In the genomic region with DNA sequence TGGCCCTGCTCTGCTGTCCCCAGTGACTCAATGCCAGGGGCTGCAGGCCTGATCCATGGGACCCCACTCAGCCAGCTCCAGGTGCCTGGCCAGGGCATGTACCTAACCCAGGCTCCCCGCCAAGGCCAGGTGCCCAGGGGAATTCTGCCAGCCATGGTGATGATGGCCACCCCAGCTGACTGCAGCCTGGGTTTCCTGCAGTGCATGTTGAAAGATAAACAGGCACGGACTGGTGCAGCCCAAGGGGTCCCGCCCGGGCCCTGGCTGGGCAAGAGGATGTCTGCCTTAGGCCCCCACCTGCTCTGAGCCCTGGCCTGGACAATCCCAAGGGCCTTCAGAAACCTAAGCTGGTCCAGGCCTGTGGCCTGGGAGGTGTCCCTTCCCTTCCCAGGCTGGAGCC, we compare ENCODE assay signal across 9 cellular contexts. TPM values are rescaled to one million over a fixed set of nuclear protein-coding genes. Genes with fewer than 3 reads are reported as not detected.
DNase-seq lines count a peak whose midpoint lies in the region; ATAC-seq and TF ChIP-seq lines count a peak whose summit lies in the region.
"Had no signal": no experiment of that assay in that cellular context is flagged by ENCODE, and none has a peak within 500 bp of the region (broad histone marks: within the 10 kb centered on the region; RNA-seq: fewer than 3 reads in every experiment).

No MANE protein-coding gene starts in this region.

- TF ChIP-seq CTCF in BE2C (IDR thresholded peaks at IDR 0.05; ENCODE audit: low read depth, low read length) (no peak), HEK293 (tag by site-specific recombination; IDR thresholded peaks at IDR 0.05) (no peak), neural crest cell (conservative IDR thresholded peaks at IDR 0.05) (no peak)

- H3K9me3 ChIP-seq in BE2C (no peaks in the 10 kb centered on the region), HEK293 (ENCODE audit: control insufficient read depth, insufficient read depth, low read depth, low read length) (no peaks in the 10 kb centered on the region)

- peaks cover 38% of the 10 kb centered on the region for H3K4me1 Mint-ChIP-seq in central memory CD8-positive, alpha-beta T cell
- peaks cover 13% of the 10 kb centered on the region for H3K4me1 Mint-ChIP-seq in neural crest cell

- H3K27ac ChIP-seq in HEK293 (ENCODE audit: extremely low read depth, low read depth, low read length), result no peak overlapping the region

- peak overlapping the region; percentile 86 for H3K4me3 Mint-ChIP-seq in central memory CD8-positive, alpha-beta T cell
- peak overlapping the region; percentile 84 for H3K4me3 Mint-ChIP-seq in neural crest cell

- no peaks in the 10 kb centered on the region for H3K27me3 ChIP-seq in BE2C

- POLR2A ChIA-PET in HEK293 (lab: Yijun Ruan, JAX), result interaction anchor here (1.9 kb wide), 1 partner anchor 35 kb away, joined by 6 read pairs; a partner anchor contains a TSS

- H3K36me3 ChIP-seq in BE2C (peaks cover 5% of the 10 kb centered on the region), HEK293 (ENCODE audit: control insufficient read depth in 2 of 2, insufficient read depth in 1 of 2, low read length in 2 of 2) (peaks cover 0 to 4% of the 10 kb centered on the region in 2 experiments; a peak in 1 of 3 replicates)

- H3K4me1 ChIP-seq in BE2C, result peaks cover 27% of the 10 kb centered on the region
- peaks cover 2% of the 10 kb centered on the region; the same call in 1 of the 2 replicates for H3K4me1 ChIP-seq in HEK293 (ENCODE audit: control insufficient read depth, insufficient read depth, low read length)

- peaks cover 17% of the 10 kb centered on the region for H3K36me3 Mint-ChIP-seq in central memory CD8-positive, alpha-beta T cell (ENCODE audit: insufficient read depth)
- H3K36me3 Mint-ChIP-seq in neural crest cell (ENCODE audit: low read depth), result no peaks in the 10 kb centered on the region

- DNase-seq in BE2C (peak; percentile 63), neural crest cell (ENCODE audit: low read depth, low spot score) (no peak), NCI-H128 (lab: John Stamatoyannopoulos, UW; ENCODE audit: unreplicated experiment) (no peak)
- DNase-seq in central memory CD8-positive, alpha-beta T cell (ENCODE audit: low spot score in 2 of 2), result no peak
- DNase-seq in activated CD8-positive, alpha-beta memory T cell treated with anti-CD3 and anti-CD28 coated beads, Interleukin-2, amount 50 U/mL, for 4 hours, result no peak

- H3K4me3 ChIP-seq in BE2C (ENCODE audit: low read depth, low read length), result peak overlapping the region; percentile 49
- no peak overlapping the region for H3K4me3 ChIP-seq in HEK293 (ENCODE audit: low read depth, low read length)

- no peak for ATAC-seq in central memory CD8-positive, alpha-beta T cell (replicated peaks; ENCODE audit: extremely low read depth, poor library complexity, severe bottlenecking)
- ATAC-seq in HG03280 (IDR thresholded peaks at IDR 0.05; ENCODE audit: unreplicated experiment) (no peak), HG03095 (IDR thresholded peaks at IDR 0.05; ENCODE audit: unreplicated experiment) (no peak)
- ATAC-seq: Panc1 had no signal

- H3K27me3 Mint-ChIP-seq in central memory CD8-positive, alpha-beta T cell, result no peaks in the 10 kb centered on the region
- no peaks in the 10 kb centered on the region for H3K27me3 Mint-ChIP-seq in neural crest cell (ENCODE audit: low read depth)

- CTCF ChIA-PET in HEK293 (lab: Yijun Ruan, JAX), result interaction anchor here (0.7 to 5.8 kb wide), 13 partner anchors 8 to 240 kb away, joined by 3 to 86 read pairs (median 6); a partner anchor contains a TSS

- H3K9me3 Mint-ChIP-seq in central memory CD8-positive, alpha-beta T cell, result no peaks in the 10 kb centered on the region
- H3K9me3 Mint-ChIP-seq in neural crest cell, result no peaks in the 10 kb centered on the region

- peak overlapping the region; percentile 90 for H3K27ac Mint-ChIP-seq in central memory CD8-positive, alpha-beta T cell (ENCODE audit: low read depth)
- H3K27ac Mint-ChIP-seq in neural crest cell (ENCODE audit: unreplicated experiment), result no peak overlapping the region

TF ChIP-seq in HEK293, 187 proteins besides CTCF, POLR2A, EP300 and RAD21 (continues in another document):
- no peak for TF ChIP-seq ZNF140 (tag by site-specific recombination; IDR thresholded peaks at IDR 0.05)
- TF ChIP-seq SP2 (tag by site-specific recombination; IDR thresholded peaks at IDR 0.05), result no peak
- TF ChIP-seq ZBTB21 (tag by site-specific recombination; IDR thresholded peaks at IDR 0.05), result no peak
- no peak for TF ChIP-seq ZNF266 (tag by site-specific recombination; IDR thresholded peaks at IDR 0.05; ENCODE audit: low read depth)
- TF ChIP-seq ZNF596 (tag by site-specific recombination; IDR thresholded peaks at IDR 0.05), result no peak
- 0 out of 2 replicates have a peak, but pooled peaks have one; percentile 33 for TF ChIP-seq ZBTB48 (tag by site-specific recombination; IDR thresholded peaks at IDR 0.05)
- TF ChIP-seq ZNF138 (tag by site-specific recombination; IDR thresholded peaks at IDR 0.05; ENCODE audit: borderline replicate concordance), result no peak
- TF ChIP-seq SCRT2 (tag by site-specific recombination; IDR thresholded peaks at IDR 0.05), result no peak
- TF ChIP-seq, protein P1, sequence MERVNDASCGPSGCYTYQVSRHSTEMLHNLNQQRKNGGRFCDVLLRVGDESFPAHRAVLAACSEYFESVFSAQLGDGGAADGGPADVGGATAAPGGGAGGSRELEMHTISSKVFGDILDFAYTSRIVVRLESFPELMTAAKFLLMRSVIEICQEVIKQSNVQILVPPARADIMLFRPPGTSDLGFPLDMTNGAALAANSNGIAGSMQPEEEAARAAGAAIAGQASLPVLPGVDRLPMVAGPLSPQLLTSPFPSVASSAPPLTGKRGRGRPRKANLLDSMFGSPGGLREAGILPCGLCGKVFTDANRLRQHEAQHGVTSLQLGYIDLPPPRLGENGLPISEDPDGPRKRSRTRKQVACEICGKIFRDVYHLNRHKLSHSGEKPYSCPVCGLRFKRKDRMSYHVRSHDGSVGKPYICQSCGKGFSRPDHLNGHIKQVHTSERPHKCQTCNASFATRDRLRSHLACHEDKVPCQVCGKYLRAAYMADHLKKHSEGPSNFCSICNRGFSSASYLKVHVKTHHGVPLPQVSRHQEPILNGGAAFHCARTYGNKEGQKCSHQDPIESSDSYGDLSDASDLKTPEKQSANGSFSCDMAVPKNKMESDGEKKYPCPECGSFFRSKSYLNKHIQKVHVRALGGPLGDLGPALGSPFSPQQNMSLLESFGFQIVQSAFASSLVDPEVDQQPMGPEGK (tag by site-specific recombination; IDR thresholded peaks at IDR 0.05), result no peak
- TF ChIP-seq, protein P2, sequence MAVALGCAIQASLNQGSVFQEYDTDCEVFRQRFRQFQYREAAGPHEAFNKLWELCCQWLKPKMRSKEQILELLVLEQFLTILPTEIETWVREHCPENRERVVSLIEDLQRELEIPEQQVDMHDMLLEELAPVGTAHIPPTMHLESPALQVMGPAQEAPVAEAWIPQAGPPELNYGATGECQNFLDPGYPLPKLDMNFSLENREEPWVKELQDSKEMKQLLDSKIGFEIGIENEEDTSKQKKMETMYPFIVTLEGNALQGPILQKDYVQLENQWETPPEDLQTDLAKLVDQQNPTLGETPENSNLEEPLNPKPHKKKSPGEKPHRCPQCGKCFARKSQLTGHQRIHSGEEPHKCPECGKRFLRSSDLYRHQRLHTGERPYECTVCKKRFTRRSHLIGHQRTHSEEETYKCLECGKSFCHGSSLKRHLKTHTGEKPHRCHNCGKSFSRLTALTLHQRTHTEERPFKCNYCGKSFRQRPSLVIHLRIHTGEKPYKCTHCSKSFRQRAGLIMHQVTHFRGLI (tag by site-specific recombination; IDR thresholded peaks at IDR 0.05), result no peak
- TF ChIP-seq ZNF239 (tag by site-specific recombination; IDR thresholded peaks at IDR 0.05), result no peak
- TF ChIP-seq ZIC2 (tag by site-specific recombination; IDR thresholded peaks at IDR 0.05), result peak; percentile 76
- TF ChIP-seq ZNF701 (tag by site-specific recombination; IDR thresholded peaks at IDR 0.05), result no peak
- TF ChIP-seq ZNF121 (tag by site-specific recombination; IDR thresholded peaks at IDR 0.05), result no peak
- TF ChIP-seq TRIM28 (IDR thresholded peaks at IDR 0.05; ENCODE audit: borderline replicate concordance, low read length), result no peak
- TF ChIP-seq, protein P3, sequence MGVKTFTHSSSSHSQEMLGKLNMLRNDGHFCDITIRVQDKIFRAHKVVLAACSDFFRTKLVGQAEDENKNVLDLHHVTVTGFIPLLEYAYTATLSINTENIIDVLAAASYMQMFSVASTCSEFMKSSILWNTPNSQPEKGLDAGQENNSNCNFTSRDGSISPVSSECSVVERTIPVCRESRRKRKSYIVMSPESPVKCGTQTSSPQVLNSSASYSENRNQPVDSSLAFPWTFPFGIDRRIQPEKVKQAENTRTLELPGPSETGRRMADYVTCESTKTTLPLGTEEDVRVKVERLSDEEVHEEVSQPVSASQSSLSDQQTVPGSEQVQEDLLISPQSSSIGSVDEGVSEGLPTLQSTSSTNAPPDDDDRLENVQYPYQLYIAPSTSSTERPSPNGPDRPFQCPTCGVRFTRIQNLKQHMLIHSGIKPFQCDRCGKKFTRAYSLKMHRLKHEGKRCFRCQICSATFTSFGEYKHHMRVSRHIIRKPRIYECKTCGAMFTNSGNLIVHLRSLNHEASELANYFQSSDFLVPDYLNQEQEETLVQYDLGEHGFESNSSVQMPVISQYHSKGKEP (tag by site-specific recombination; IDR thresholded peaks at IDR 0.05), result peak; percentile 26; the same call in 1 of the 2 replicates
- no peak for TF ChIP-seq KLF16 (tag by site-specific recombination; IDR thresholded peaks at IDR 0.05)
- TF ChIP-seq BCL11A (tag by site-specific recombination; IDR thresholded peaks at IDR 0.05; ENCODE audit: low read depth), result no peak
- no peak for TF ChIP-seq ZNF394 (tag by site-specific recombination; IDR thresholded peaks at IDR 0.05; ENCODE audit: borderline replicate concordance)
- no peak for TF ChIP-seq ZNF211 (tag by site-specific recombination; IDR thresholded peaks at IDR 0.05; ENCODE audit: low read depth)
- TF ChIP-seq ZNF777 (tag by site-specific recombination; IDR thresholded peaks at IDR 0.05; ENCODE audit: borderline replicate concordance), result no peak
- TF ChIP-seq ZNF747 (tag by site-specific recombination; IDR thresholded peaks at IDR 0.05), result no peak

RNA-seq across cellular contexts. Expression of a gene that starts 1.2 kb away (rescaled TPM):
- 95.4 TPM for polyA plus RNA-seq in BE2C (2012; ENCODE audit: insufficient read depth, insufficient read length, low read depth)
- total RNA-seq in neural crest cell, result 31.7 and 37.1 TPM in 2 replicates

RNA-seq across cellular contexts. Expression of a gene that starts 5.1 kb away (rescaled TPM):
- 0.88 TPM for polyA plus RNA-seq in BE2C (2012; ENCODE audit: insufficient read depth, insufficient read length, low read depth)
- 0.14 TPM in 1 of 2 replicates, not detected in the other for total RNA-seq in neural crest cell

RNA-seq across cellular contexts. Expression of a gene that starts 19.1 kb away (rescaled TPM):
- polyA plus RNA-seq in BE2C (2012; ENCODE audit: insufficient read depth, insufficient read length, low read depth), result 377 TPM
- 54.7 and 61.1 TPM in 2 replicates for total RNA-seq in neural crest cell

RNA-seq across cellular contexts. Expression of a gene that starts 27.0 kb away (rescaled TPM):
- polyA plus RNA-seq in BE2C (2012; ENCODE audit: insufficient read depth, insufficient read length, low read depth), result not detected
- total RNA-seq in neural crest cell, result not detected in 2 replicates

RNA-seq across cellular contexts. Expression of a gene that starts 30.5 kb away (rescaled TPM):
- 0.76 TPM for polyA plus RNA-seq in BE2C (2012; ENCODE audit: insufficient read depth, insufficient read length, low read depth)
- total RNA-seq in neural crest cell, result not detected in 2 replicates
